16 cellular contexts compared by ENCODE assay signal in genomic region chrX:73842541-73843234, GRCh38. TPM values are rescaled to one million over a fixed set of nuclear protein-coding genes. Genes with fewer than 3 reads are reported as not detected.
DNase-seq lines count a peak whose midpoint lies in the region; ATAC-seq, FAIRE-seq and TF ChIP-seq lines count a peak whose summit lies in the region.
"Had no signal": no experiment of that assay in that cellular context is flagged by ENCODE, and none has a peak within 500 bp of the region (broad histone marks: within the 10 kb centered on the region; RNA-seq: fewer than 3 reads in every experiment).

No MANE protein-coding gene starts in this region.

- peaks cover 68% of the 10 kb centered on the region for H4K20me1 ChIP-seq in mammary epithelial cell (ENCODE audit: insufficient read depth, low read length)
- H4K20me1 ChIP-seq in GM12878 (ENCODE audit: control insufficient read depth, insufficient read depth), result peaks cover 11% of the 10 kb centered on the region

- RAD21 ChIA-PET in GM12878 (lab: Charles Lee; ENCODE audit: unreplicated experiment), result no interaction called here

- no peak for TF ChIP-seq EP300 in GM12878 (IDR thresholded peaks at IDR 0.05; ENCODE audit: borderline replicate concordance in 1 of 2, control insufficient read depth in 1 of 2, low read depth in 2 of 2, low read length in 2 of 2)

- BruUV-seq in MCF 10A (replicated peaks; lab: Mats Ljungman, UMichigan) (no TSS peak), mammary epithelial cell (replicated peaks; lab: Mats Ljungman, UMichigan) (no TSS peak), GM12878 (replicated peaks; lab: Mats Ljungman, UMichigan) (no TSS peak)

- H2AFZ ChIP-seq in mammary epithelial cell (ENCODE audit: low read depth, low read length) (no peak overlapping the region), GM12878 (ENCODE audit: control insufficient read depth, low read depth, low read length) (no peak overlapping the region)

- H3K27me3 ChIP-seq in mammary epithelial cell (ENCODE audit: insufficient read depth, low read length) (no peaks in the 10 kb centered on the region), GM12878 (replicated peaks in 1 of 2; ENCODE audit: control insufficient read depth in 2 of 2, insufficient read depth in 2 of 2, low read length in 1 of 2) (no peaks in the 10 kb centered on the region)

- H3K4me2 ChIP-seq in mammary epithelial cell (ENCODE audit: insufficient read depth, low read depth, low read length) (no peak overlapping the region), GM12878 (ENCODE audit: control insufficient read depth, insufficient read depth) (0 out of 2 replicates have a peak overlapping the region, but pooled peaks have one; percentile 13)

- H3K36me3 ChIP-seq in mammary epithelial cell (ENCODE audit: insufficient read depth, low read length), result no peaks in the 10 kb centered on the region
- H3K36me3 ChIP-seq in HEK293 (ENCODE audit: control insufficient read depth in 2 of 2, insufficient read depth in 1 of 2, low read length in 2 of 2), result peaks cover 75 to 77% of the 10 kb centered on the region in 2 experiments
- H3K36me3 ChIP-seq in GM12878 (ENCODE audit: control insufficient read depth in 2 of 2, insufficient read depth in 2 of 2, low read length in 1 of 2), result peaks cover 0 to 3% of the 10 kb centered on the region in 2 experiments; a peak in 1 of 4 replicates
- H3K36me3 ChIP-seq: HAP-1 had no signal

- CTCF ChIA-PET in MCF 10A (lab: Yijun Ruan, JAX), result interaction anchor here (0.7 kb wide), 1 partner anchor 1199 kb away, joined by 3 read pairs; no protein-coding TSS in a partner anchor
- CTCF ChIA-PET in mammary epithelial cell (lab: Charles Lee; ENCODE audit: low non-redundant PET), result no interaction called here
- CTCF ChIA-PET in HEK293 (lab: Yijun Ruan, JAX), result no interaction called here
- CTCF ChIA-PET in GM12878 (lab: Yijun Ruan, JAX), result no interaction called here

- H3K36me3 Mint-ChIP-seq in MCF 10A (ENCODE audit: insufficient read depth, unreplicated experiment), result peaks cover 16% of the 10 kb centered on the region

- no peak for TF ChIP-seq RAD21 in GM12878 (IDR thresholded peaks at IDR 0.05; ENCODE audit: insufficient read depth, low read depth, low read length)

- in situ Hi-C loops in mammary epithelial cell (cut with MboI; ENCODE audit: low sequenced_read_pairs in 2 of 2), result no loop called here
- in situ Hi-C loops in GM12878 (cut with MboI), result no loop called here

- H3K9ac ChIP-seq in mammary epithelial cell (ENCODE audit: insufficient read depth, low read length) (no peak overlapping the region), GM12878 (ENCODE audit: control insufficient read depth, insufficient read depth, low read length) (no peak overlapping the region)

- POLR2A ChIA-PET in MCF 10A (lab: Yijun Ruan, JAX), result no interaction called here
- POLR2A ChIA-PET in HEK293 (lab: Yijun Ruan, JAX), result interaction anchor here (0.5 to 5.9 kb wide), 5 partner anchors 7 to 1526 kb away, joined by 3 to 82 read pairs (median 11); partner anchors contain the start of gene XIST
- POLR2A ChIA-PET in GM12878 (lab: Charles Lee), result no interaction called here

- intact Hi-C loops in MCF 10A (cut with micrococcal nuclease) (no loop called here), mammary epithelial cell (cut with micrococcal nuclease) (no loop called here), GM12878 (cut with micrococcal nuclease; ENCODE audit: unreplicated experiment) (no loop called here), posterior vena cava (cut with DNase I) (no loop called here)

- H3K27ac Mint-ChIP-seq in MCF 10A (ENCODE audit: low read depth, unreplicated experiment), result no peak overlapping the region

- H3K4me1 ChIP-seq in mammary epithelial cell (ENCODE audit: insufficient read depth, low read length) (no peaks in the 10 kb centered on the region), HEK293 (ENCODE audit: control insufficient read depth, insufficient read depth, low read length) (peaks cover 43% of the 10 kb centered on the region), GM12878 (ENCODE audit: control insufficient read depth, insufficient read depth, low read length) (no peaks in the 10 kb centered on the region)

- ATAC-seq in GM12878, result peak; percentile 9; the same call in 2 of the 3 replicates
- ATAC-seq in GM18873 (IDR thresholded peaks at IDR 0.05; ENCODE audit: low FRiP score, unreplicated experiment), result no peak

- H3K9me3 ChIP-seq in mammary epithelial cell (replicated peaks; ENCODE audit: insufficient read depth, low read length) (no peaks in the 10 kb centered on the region), HEK293 (ENCODE audit: control insufficient read depth, insufficient read depth, low read depth, low read length) (no peaks in the 10 kb centered on the region), GM12878 (replicated peaks; ENCODE audit: control insufficient read depth, insufficient read depth, low read length) (no peaks in the 10 kb centered on the region)
- H3K9me3 ChIP-seq: HAP-1 had no signal

- H3K79me2 ChIP-seq in mammary epithelial cell (ENCODE audit: insufficient read depth, low read length) (peaks cover 97% of the 10 kb centered on the region), GM12878 (ENCODE audit: control insufficient read depth, insufficient read depth, low read length) (peaks cover 69% of the 10 kb centered on the region)

- FAIRE-seq in GM12878 (lab: Jason Lieb, UNC), result no peak
- FAIRE-seq: GM18507, H1 had no signal

- peak overlapping the region; percentile 4 for H3K4me3 Mint-ChIP-seq in MCF 10A (ENCODE audit: unreplicated experiment)

- 95% methylated on average over 4 of the region's 4 CpGs for WGBS in mammary epithelial cell (ENCODE audit: low coverage, missing lambda C conversion rate)
- WGBS in GM12878 (ENCODE audit: insufficient coverage, insufficient replicate concordance, low lambda C conversion rate, missing lambda C conversion rate), result 53% methylated on average over 4 of the region's 4 CpGs

- SMC1A ChIA-PET in GM12878 (lab: Charles Lee; ENCODE audit: uncharacterized antibody, unreplicated experiment), result no interaction called here

- TF ChIP-seq CTCF in MCF 10A (IDR thresholded peaks at IDR 0.05; ENCODE audit: unreplicated experiment) (no peak), mammary epithelial cell (conservative IDR thresholded peaks at IDR 0.05 in 1 of 2, IDR thresholded peaks at IDR 0.05 in 1 of 2; ENCODE audit: extremely low read depth in 1 of 2, insufficient read depth in 1 of 2, low read depth in 1 of 2, low read length in 2 of 2) (no peak), HEK293 (tag by site-specific recombination; IDR thresholded peaks at IDR 0.05) (no peak), GM12878 (IDR thresholded peaks at IDR 0.05 in 2 of 3, conservative IDR thresholded peaks at IDR 0.05 in 1 of 3; ENCODE audit: control insufficient read depth in 2 of 3, extremely low read depth in 1 of 3, insufficient read depth in 1 of 3, low read depth in 3 of 3, low read length in 3 of 3) (no peak)

- H3K4me3 ChIP-seq in mammary epithelial cell (replicated peaks in 1 of 3; ENCODE audit: insufficient read depth in 1 of 3, low read depth in 2 of 3, low read length in 3 of 3) (no peak overlapping the region), HEK293 (ENCODE audit: low read depth, low read length) (peak overlapping the region; percentile 20), GM12878 (no peak overlapping the region)
- H3K4me3 ChIP-seq: HAP-1 had no signal

- H3K27me3 Mint-ChIP-seq in MCF 10A (ENCODE audit: insufficient read depth, unreplicated experiment), result no peaks in the 10 kb centered on the region

- no peak overlapping the region for H3K27ac ChIP-seq in mammary epithelial cell (ENCODE audit: insufficient read depth, low read depth, low read length)
- H3K27ac ChIP-seq in HEK293 (ENCODE audit: extremely low read depth, low read depth, low read length), result peak overlapping the region; percentile 88
- H3K27ac ChIP-seq in GM12878 (ENCODE audit: control insufficient read depth, insufficient read depth), result no peak overlapping the region
- H3K27ac ChIP-seq: C4-2B had no signal

- H3K4me1 Mint-ChIP-seq in MCF 10A (ENCODE audit: insufficient read depth, unreplicated experiment), result peaks cover 29% of the 10 kb centered on the region

- DNase-seq in MCF 10A (ENCODE audit: unreplicated experiment) (no peak), mammary epithelial cell (no peak), GM12878 (ENCODE audit: low read depth, low spot score) (no peak), posterior vena cava (ENCODE audit: low spot score) (no peak), GOT3 (lab: John Stamatoyannopoulos, UW) (no peak), NCI-H2029 treated with DMSO at 0.1 percent for 48 hours (lab: John Stamatoyannopoulos, UW) (no peak)
- DNase-seq: ACHN, DMS 273 treated with DMSO at 0.1 percent for 48 hours, KG1 had no signal

- no peaks in the 10 kb centered on the region for H3K9me3 Mint-ChIP-seq in MCF 10A (ENCODE audit: unreplicated experiment)

- dilution Hi-C loops in mammary epithelial cell (cut with HindIII; ENCODE audit: low sequenced_read_pairs), result no loop called here

- no peak for TF ChIP-seq POLR2A in GM12878 (IDR thresholded peaks at IDR 0.05; ENCODE audit: low read depth, low read length)

TF ChIP-seq in HEK293, 187 proteins besides CTCF, POLR2A, EP300 and RAD21 (continues in another document):
- TF ChIP-seq ZNF843 (tag by site-specific recombination; IDR thresholded peaks at IDR 0.05) (no peak), ZNF366 (tag by site-specific recombination; conservative IDR thresholded peaks at IDR 0.05) (no peak)

TF ChIP-seq in GM12878, 131 proteins besides CTCF, POLR2A, EP300 and RAD21:
- TF ChIP-seq NFYA (IDR thresholded peaks at IDR 0.05; ENCODE audit: borderline replicate concordance, low read depth, low read length) (no peak), SIN3A (IDR thresholded peaks at IDR 0.05; ENCODE audit: low read depth, low read length) (no peak)

RNA-seq across cellular contexts. Expression of gene XIST, which starts 9.8 kb away (rescaled TPM):
- total RNA-seq in MCF 10A (2022), result 310 and 359 TPM in 2 replicates
- 100 to 1,000 TPM in 1 of 2 donors, 10 to 100 TPM in 1; 71.2 to 163 TPM for total RNA-seq in mammary epithelial cell
- 33.7 TPM for polyA plus RNA-seq in mammary epithelial cell
- polyA minus RNA-seq in mammary epithelial cell, result 80.4 TPM
- total RNA-seq in GM12878 (2013; cell fraction: nucleolus; rRNA removed), result 4,039 and 4,200 TPM in 2 replicates
- total RNA-seq in GM12878 (2014; rRNA removed), result 77.3 and 93.1 TPM in 2 replicates
- 105 and 119 TPM in 2 replicates for total RNA-seq in GM12878 (2014; rRNA removed; fragmentation: Illumina TruSeq; extraction: Trizol)
- 154 and 170 TPM in 2 replicates for total RNA-seq in GM12878 (2021)
- polyA plus RNA-seq in GM12878 (2011; ENCODE audit: low read depth), result 133 TPM
- polyA plus RNA-seq in GM12878 (2011; rRNA removed), result 787 and 1,031 TPM in 2 replicates
- polyA plus RNA-seq in GM12878 (2011; cell fraction: cytosol; rRNA removed), result 6.1 and 6.2 TPM in 2 replicates
- 2,765 and 5,125 TPM in 2 replicates for polyA plus RNA-seq in GM12878 (2011; cell fraction: nucleus; rRNA removed)
- 262 and 278 TPM in 2 replicates for polyA plus RNA-seq in GM12878 (2012)
- 322 and 429 TPM in 2 replicates for polyA plus RNA-seq in GM12878 (2014; fragmentation: Illumina TruSeq; extraction: Trizol)
- 10 to 100 TPM; 53.4 to 77.6 TPM for polyA plus RNA-seq in GM12878 (2014; fragmentation: Nextera tagmentation; extraction: Ambion mirVana)
- polyA plus RNA-seq in GM12878 (2014; rRNA removed), result 215 and 227 TPM in 2 replicates
- polyA plus RNA-seq in GM12878 (2016; fragmentation: Nextera tagmentation; extraction: Ambion mirVana), result 10 to 100 TPM; 39.1 to 41.6 TPM
- polyA minus RNA-seq in GM12878 (2011; rRNA and poly(A)+ RNA removed), result 481 and 554 TPM in 2 replicates
- polyA minus RNA-seq in GM12878 (2011; cell fraction: cytosol; rRNA and poly(A)+ RNA removed), result 7.1 and 9.0 TPM in 2 replicates
- 1,025 and 1,734 TPM in 2 replicates for polyA minus RNA-seq in GM12878 (2011; cell fraction: nucleus; rRNA and poly(A)+ RNA removed)
- 100 to 1,000 TPM; 196 to 243 TPM for total RNA-seq in posterior vena cava
- total RNA-seq: A172 had no signal
